1 cellular context compared by ENCODE assay signal in the genomic region with DNA sequence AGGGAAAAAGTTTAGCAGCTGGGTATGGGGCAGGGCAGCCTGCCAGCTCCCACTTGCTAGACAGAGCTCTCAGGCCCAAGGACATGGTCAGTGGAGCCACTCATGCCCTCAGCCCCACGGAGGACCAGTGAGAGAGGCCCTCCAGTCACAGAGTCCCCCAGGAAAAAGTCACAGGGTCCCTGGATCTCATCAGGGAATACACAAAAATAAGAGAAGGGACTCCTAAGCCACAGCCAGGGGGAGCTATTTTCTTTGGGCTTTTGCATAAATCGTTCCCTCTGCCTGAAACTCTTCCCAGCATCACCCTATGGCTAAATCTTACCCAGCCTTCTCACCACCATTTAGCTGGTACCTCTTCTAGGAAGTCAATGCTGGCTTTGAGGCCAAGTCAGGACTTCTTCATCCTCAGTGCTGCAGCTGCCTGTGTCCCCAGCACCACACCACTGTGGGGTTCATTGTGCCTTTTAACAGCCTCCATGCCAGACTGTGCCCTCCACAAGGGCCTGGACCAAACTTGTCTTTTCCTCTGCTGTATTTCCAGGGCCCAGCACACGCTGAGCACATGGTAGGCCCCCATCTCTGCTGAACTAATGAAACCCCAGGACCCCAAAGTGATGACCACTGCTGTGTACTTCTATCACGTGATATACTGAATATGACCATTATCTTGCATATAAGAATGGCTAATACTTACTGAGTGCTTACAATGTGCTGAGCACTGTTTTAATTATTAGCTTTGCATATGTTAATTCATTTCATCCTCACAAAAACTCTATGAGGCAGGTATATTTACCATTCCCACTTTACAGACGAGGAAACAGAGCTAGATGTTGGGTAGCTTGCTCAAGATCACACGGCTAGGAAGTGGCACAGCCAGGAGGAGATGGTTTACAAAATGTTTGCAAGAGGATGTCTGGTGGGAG.
TF ChIP-seq lines count a peak whose summit lies in the region.

No MANE protein-coding gene starts in this region.

TF ChIP-seq in GM23338, 12 proteins besides CTCF, POLR2A, EP300 and RAD21:
- TF ChIP-seq ZNF462 (CRISPR knock-in tag; IDR thresholded peaks at IDR 0.05) (no peak), STAT1 (IDR thresholded peaks at IDR 0.05; ENCODE audit: unreplicated experiment) (no peak), POLR2AphosphoS5 (IDR thresholded peaks at IDR 0.05; ENCODE audit: low read depth) (no peak), ZNF114 (CRISPR knock-in tag; IDR thresholded peaks at IDR 0.05) (no peak), JUNB (IDR thresholded peaks at IDR 0.05; ENCODE audit: unreplicated experiment) (no peak), EZH2phosphoT487 (IDR thresholded peaks at IDR 0.05; ENCODE audit: unreplicated experiment) (no peak), EZH2 (IDR thresholded peaks at IDR 0.05; ENCODE audit: low read depth, unreplicated experiment) (no peak), CREB1 (CRISPR knock-in tag; IDR thresholded peaks at IDR 0.05; ENCODE audit: low read depth) (no peak), ETS1 (IDR thresholded peaks at IDR 0.05) (no peak), NANOG (IDR thresholded peaks at IDR 0.05; ENCODE audit: borderline replicate concordance) (no peak)
- TF ChIP-seq, protein P1, sequence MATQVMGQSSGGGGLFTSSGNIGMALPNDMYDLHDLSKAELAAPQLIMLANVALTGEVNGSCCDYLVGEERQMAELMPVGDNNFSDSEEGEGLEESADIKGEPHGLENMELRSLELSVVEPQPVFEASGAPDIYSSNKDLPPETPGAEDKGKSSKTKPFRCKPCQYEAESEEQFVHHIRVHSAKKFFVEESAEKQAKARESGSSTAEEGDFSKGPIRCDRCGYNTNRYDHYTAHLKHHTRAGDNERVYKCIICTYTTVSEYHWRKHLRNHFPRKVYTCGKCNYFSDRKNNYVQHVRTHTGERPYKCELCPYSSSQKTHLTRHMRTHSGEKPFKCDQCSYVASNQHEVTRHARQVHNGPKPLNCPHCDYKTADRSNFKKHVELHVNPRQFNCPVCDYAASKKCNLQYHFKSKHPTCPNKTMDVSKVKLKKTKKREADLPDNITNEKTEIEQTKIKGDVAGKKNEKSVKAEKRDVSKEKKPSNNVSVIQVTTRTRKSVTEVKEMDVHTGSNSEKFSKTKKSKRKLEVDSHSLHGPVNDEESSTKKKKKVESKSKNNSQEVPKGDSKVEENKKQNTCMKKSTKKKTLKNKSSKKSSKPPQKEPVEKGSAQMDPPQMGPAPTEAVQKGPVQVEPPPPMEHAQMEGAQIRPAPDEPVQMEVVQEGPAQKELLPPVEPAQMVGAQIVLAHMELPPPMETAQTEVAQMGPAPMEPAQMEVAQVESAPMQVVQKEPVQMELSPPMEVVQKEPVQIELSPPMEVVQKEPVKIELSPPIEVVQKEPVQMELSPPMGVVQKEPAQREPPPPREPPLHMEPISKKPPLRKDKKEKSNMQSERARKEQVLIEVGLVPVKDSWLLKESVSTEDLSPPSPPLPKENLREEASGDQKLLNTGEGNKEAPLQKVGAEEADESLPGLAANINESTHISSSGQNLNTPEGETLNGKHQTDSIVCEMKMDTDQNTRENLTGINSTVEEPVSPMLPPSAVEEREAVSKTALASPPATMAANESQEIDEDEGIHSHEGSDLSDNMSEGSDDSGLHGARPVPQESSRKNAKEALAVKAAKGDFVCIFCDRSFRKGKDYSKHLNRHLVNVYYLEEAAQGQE (IDR thresholded peaks at IDR 0.05; ENCODE audit: unreplicated experiment), result no peak
